In the genomic region with DNA sequence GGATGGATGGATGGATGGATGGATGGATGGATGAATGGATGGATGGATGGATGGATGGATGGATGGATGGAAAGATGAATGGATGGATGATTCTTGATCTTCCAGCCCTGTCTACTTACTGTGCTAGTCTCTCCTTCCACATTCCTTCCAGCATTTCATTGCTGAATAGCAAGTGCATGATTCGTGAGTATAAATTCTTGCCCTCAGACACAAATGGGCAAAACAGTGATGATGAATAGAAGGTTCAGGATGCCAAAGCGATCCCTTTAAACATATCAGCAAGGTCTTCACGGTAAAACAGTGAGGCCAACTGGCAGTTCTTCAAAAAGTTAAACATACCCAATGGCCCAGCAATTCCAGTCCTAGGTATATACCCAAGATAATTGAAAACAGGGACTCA, we compare ENCODE assay signal across 15 cellular contexts.
"Had no signal": no experiment of that assay in that cellular context is flagged by ENCODE, and none has a peak within 500 bp of the region (broad histone marks: within the 10 kb centered on the region; RNA-seq: fewer than 3 reads in every experiment).

No MANE protein-coding gene starts in this region.

- H3K4me1 ChIP-seq: ascending aorta, right lobe of liver had no signal

- ATAC-seq: left colon; lower lobe of right lung; right lobe of liver; stimulated activated naive CD8-positive, alpha-beta T cell treated with anti-CD3 and anti-CD28 coated beads, Interleukin-15, amount 100 ng/mL, for 72 hours had no signal

- H3K36me3 ChIP-seq: ascending aorta, lower lobe of right lung, ovary, right lobe of liver had no signal

- DNase-seq: activated CD4-positive, CD25-positive, alpha-beta regulatory T cell treated with anti-CD3 and anti-CD28 coated beads, Interleukin-2, amount 50 U/mL, for 72 hours; activated naive CD4-positive, alpha-beta T cell treated with Interleukin-2 at 50 U/mL for 16 hours; activated T-cell treated with anti-CD3 and anti-CD28 coated beads for 4 hours; dorsolateral prefrontal cortex; endodermal cell; head of caudate nucleus; immature natural killer cell; left colon; lower lobe of right lung; ovary; right lobe of liver; stimulated activated naive CD8-positive, alpha-beta T cell treated with anti-CD3 and anti-CD28 coated beads, Interleukin-15, amount 100 ng/mL, for 72 hours; T-helper 1 cell; T1000 had no signal

- H3K9me3 ChIP-seq: ascending aorta, ovary, right lobe of liver had no signal

- H3K4me3 ChIP-seq: ascending aorta, dorsolateral prefrontal cortex, lower lobe of right lung, ovary, right lobe of liver had no signal

- H3K27me3 ChIP-seq: ascending aorta, ovary, right lobe of liver had no signal

- H3K27ac ChIP-seq: ascending aorta, dorsolateral prefrontal cortex, lower lobe of right lung, ovary, right lobe of liver had no signal
